9 cellular contexts compared by ENCODE assay signal in genomic region chr17:83203073-83203471, GRCh38.
DNase-seq lines count a peak whose midpoint lies in the region; ATAC-seq and TF ChIP-seq lines count a peak whose summit lies in the region.
"Had no signal": no experiment of that assay in that cellular context is flagged by ENCODE, and none has a peak within 500 bp of the region (broad histone marks: within the 10 kb centered on the region; RNA-seq: fewer than 3 reads in every experiment).

No MANE protein-coding gene starts in this region.

- H3K79me2 ChIP-seq in PC-3 (ENCODE audit: low read length): no peaks in the 10 kb centered on the region

- H3K4me2 ChIP-seq in PC-3 (ENCODE audit: low read length): no peak overlapping the region

- no peaks in the 10 kb centered on the region for H4K20me1 ChIP-seq in PC-3 (ENCODE audit: low read length)

- H3K4me3 ChIP-seq in aorta (ENCODE audit: low read length in 2 of 2): no peak overlapping the region
- H3K4me3 ChIP-seq in PC-3 (ENCODE audit: low read length): no peak overlapping the region

- TF ChIP-seq CTCF in chondrocyte (IDR thresholded peaks at IDR 0.05): no peak
- TF ChIP-seq CTCF in PC-3 (conservative IDR thresholded peaks at IDR 0.05; ENCODE audit: low read depth, low read length): no peak

- no peaks in the 10 kb centered on the region for H3K27me3 Mint-ChIP-seq in chondrocyte (ENCODE audit: low read depth)

- peak; percentile 1 for DNase-seq in stimulated activated CD4-positive, alpha-beta T cell treated with anti-CD3 and anti-CD28 coated beads, Interleukin-1b, Interleukin-23, amount 100 ng/mL, for 48 hours
- no peak for DNase-seq in stimulated activated CD4-positive, alpha-beta T cell treated with anti-CD3 and anti-CD28 coated beads, Interleukin-12 subunit alpha, Interleukin-12 subunit beta, amount 100 ng/mL, for 4 hours
- no peak for DNase-seq in chondrocyte (ENCODE audit: low spot score)
- DNase-seq in mucosa of gallbladder (ENCODE audit: low spot score): peak; percentile 43
- peak; percentile 87 to 91 for DNase-seq in aorta
- no peak for DNase-seq in NCI-H526 (lab: John Stamatoyannopoulos, UW)
- no peak for DNase-seq in PC-3
- DNase-seq in activated gamma-delta T cell (lab: John Stamatoyannopoulos, UW): no peak
- DNase-seq: activated CD4-positive, CD25-positive, alpha-beta regulatory T cell had no signal

- intact Hi-C loops in aorta (cut with DNase I) (no loop called here), PC-3 (cut with micrococcal nuclease) (no loop called here)

- H3K9ac ChIP-seq in PC-3 (ENCODE audit: low read length): no peak overlapping the region

- H3K4me1 Mint-ChIP-seq in chondrocyte (ENCODE audit: low read depth): peaks cover 49% of the 10 kb centered on the region

- no peaks in the 10 kb centered on the region for H3K9me2 ChIP-seq in PC-3 (replicated peaks; ENCODE audit: low read length)

- H3K36me3 Mint-ChIP-seq in chondrocyte (ENCODE audit: low read depth): no peaks in the 10 kb centered on the region

- POLR2A ChIA-PET in PC-3 (lab: Charles Lee; ENCODE audit: unreplicated experiment): no interaction called here

- H3K9me3 ChIP-seq in aorta (ENCODE audit: control insufficient read depth, low read length) (no peaks in the 10 kb centered on the region), PC-3 (ENCODE audit: low read length) (no peaks in the 10 kb centered on the region)

- no peak overlapping the region for H2AFZ ChIP-seq in PC-3 (ENCODE audit: low read length)

- H3F3A ChIP-seq in PC-3 (ENCODE audit: low read length, unreplicated experiment): no peaks in the 10 kb centered on the region

- no peaks in the 10 kb centered on the region for H3K4me1 ChIP-seq in aorta (ENCODE audit: control insufficient read depth in 1 of 2, insufficient read depth in 2 of 2, low read length in 2 of 2)
- H3K4me1 ChIP-seq in PC-3 (ENCODE audit: insufficient read depth, low read length): peaks cover 18% of the 10 kb centered on the region

- no peak overlapping the region for H3K4me3 Mint-ChIP-seq in chondrocyte (ENCODE audit: unreplicated experiment)

- H3K27ac Mint-ChIP-seq in chondrocyte (ENCODE audit: unreplicated experiment): peak overlapping the region; percentile 89

- peak; percentile 72 for ATAC-seq in aorta (ENCODE audit: low FRiP score)
- ATAC-seq in PC-3: no peak

- H3K9me3 Mint-ChIP-seq in chondrocyte (ENCODE audit: low read depth): no peaks in the 10 kb centered on the region

- WGBS in aorta, 2 donors: 63 to 73% methylated on average over 9 of the region's 9 CpGs

- H3K36me3 ChIP-seq in aorta (ENCODE audit: control insufficient read depth in 1 of 2, insufficient read depth in 2 of 2, low read length in 1 of 2): no peaks in the 10 kb centered on the region
- no peaks in the 10 kb centered on the region for H3K36me3 ChIP-seq in PC-3 (ENCODE audit: low read depth, low read length)

- no peaks in the 10 kb centered on the region for H3K27me3 ChIP-seq in aorta (ENCODE audit: control insufficient read depth in 1 of 2, insufficient read depth in 2 of 2, low read length in 1 of 2)
- H3K27me3 ChIP-seq in PC-3 (ENCODE audit: low read length): no peaks in the 10 kb centered on the region

- H3K27ac ChIP-seq in aorta (ENCODE audit: low read depth in 1 of 2, low read length in 2 of 2) (no peak overlapping the region), PC-3 (ENCODE audit: low read length) (no peak overlapping the region)

- CTCF ChIA-PET in PC-3 (lab: Charles Lee): no interaction called here

- BruUV-seq in PC-3 (replicated peaks; lab: Mats Ljungman, UMichigan): no TSS peak

Comparison
In these comparisons a context has a peak if more than half of its experiments do, and no peak if none do; other contexts are left out.
1. DNase-seq: peak in stimulated activated CD4-positive, alpha-beta T cell treated with anti-CD3 and anti-CD28 coated beads, Interleukin-1b, Interleukin-23, amount 100 ng/mL, for 48 hours (single experiment), mucosa of gallbladder (single experiment) and aorta (2 of 2); none in stimulated activated CD4-positive, alpha-beta T cell treated with anti-CD3 and anti-CD28 coated beads, Interleukin-12 subunit alpha, Interleukin-12 subunit beta, amount 100 ng/mL, for 4 hours (single experiment), chondrocyte (single experiment), NCI-H526 (0 of 2), PC-3 (single experiment) and activated gamma-delta T cell (single experiment).